Comparison of ENCODE assay signal across 22 cellular contexts in genomic region chrX:96924581-96924980, GRCh38. TPM values are rescaled to one million over a fixed set of nuclear protein-coding genes. Genes with fewer than 3 reads are reported as not detected.
"Had no signal": no experiment of that assay in that cellular context is flagged by ENCODE, and none has a peak within 500 bp of the region (broad histone marks: within the 10 kb centered on the region; RNA-seq: fewer than 3 reads in every experiment).

No MANE protein-coding gene starts in this region.

- DNase-seq: cerebellar nuclear complex; effector CD4-positive, alpha-beta T cell; endodermal cell; gastrocnemius medialis; glutamatergic neuron; islet precursor cell; natural killer cell; occipital lobe; pancreas; retina; right lobe of liver; stimulated activated CD4-positive, alpha-beta T cell treated with anti-CD3 and anti-CD28 coated beads, Interleukin-15, amount 100 ng/mL, for 24 hours; stimulated activated CD4-positive, alpha-beta T cell treated with anti-CD3 and anti-CD28 coated beads, Interleukin-1b, Interleukin-23, amount 100 ng/mL, for 48 hours; stimulated activated CD4-positive, alpha-beta T cell treated with anti-CD3 and anti-CD28 coated beads, Interleukin-4, amount 100 ng/mL, for 4 hours; stimulated activated naive B cell treated with anti-CD40 and anti-IgM and Interleukin-4, amounts not matched to agents 10 μg/mL and 1 μg/mL and 100 μg/mL, for 72 hours; stomach; substantia nigra; transverse colon had no signal

- H3K27ac Mint-ChIP-seq: endodermal cell; natural killer cell; neural progenitor cell; progenitor cell of endocrine pancreas; stimulated activated naive B cell treated with anti-CD40 and anti-IgM and Interleukin-4, amounts not matched to agents 10 μg/mL and 1 μg/mL and 100 μg/mL, for 72 hours had no signal

- H3K9me3 Mint-ChIP-seq: endodermal cell, neural progenitor cell had no signal

- H3K4me2 ChIP-seq: neural progenitor cell had no signal

- H3K4me3 Mint-ChIP-seq: endodermal cell; natural killer cell; neural progenitor cell; stimulated activated naive B cell treated with anti-CD40 and anti-IgM and Interleukin-4, amounts not matched to agents 10 μg/mL and 1 μg/mL and 100 μg/mL, for 72 hours had no signal

- H3K9me3 ChIP-seq: gastrocnemius medialis, pancreas, right lobe of liver, stomach, thoracic aorta, transverse colon had no signal

- H3K36me3 ChIP-seq: gastrocnemius medialis, neural progenitor cell, pancreas, right lobe of liver, stomach, thoracic aorta, transverse colon had no signal

- H3K27ac ChIP-seq: gastrocnemius medialis, neural progenitor cell, pancreas, right lobe of liver, stomach, thoracic aorta, transverse colon had no signal

- H3K4me1 ChIP-seq: gastrocnemius medialis, pancreas, right lobe of liver, stomach, transverse colon had no signal

- H3K36me3 Mint-ChIP-seq: natural killer cell, neural progenitor cell had no signal

- H3K4me1 Mint-ChIP-seq: endodermal cell; natural killer cell; stimulated activated naive B cell treated with anti-CD40 and anti-IgM and Interleukin-4, amounts not matched to agents 10 μg/mL and 1 μg/mL and 100 μg/mL, for 72 hours had no signal

- H3K9ac ChIP-seq: neural progenitor cell had no signal

- H3K27me3 Mint-ChIP-seq: progenitor cell of endocrine pancreas; stimulated activated naive B cell treated with anti-CD40 and anti-IgM and Interleukin-4, amounts not matched to agents 10 μg/mL and 1 μg/mL and 100 μg/mL, for 72 hours had no signal

- H3K4me3 ChIP-seq: gastrocnemius medialis, neural progenitor cell, pancreas, right lobe of liver, stomach, thoracic aorta, transverse colon had no signal

- H3K27me3 ChIP-seq: gastrocnemius medialis, neural progenitor cell, pancreas, right lobe of liver, stomach, transverse colon had no signal

RNA-seq across cellular contexts. Expression of gene RPA4, which starts 40.9 kb away (rescaled TPM):
- total RNA-seq: myocyte had no signal
